18 cellular contexts compared by ENCODE assay signal in the genomic region with DNA sequence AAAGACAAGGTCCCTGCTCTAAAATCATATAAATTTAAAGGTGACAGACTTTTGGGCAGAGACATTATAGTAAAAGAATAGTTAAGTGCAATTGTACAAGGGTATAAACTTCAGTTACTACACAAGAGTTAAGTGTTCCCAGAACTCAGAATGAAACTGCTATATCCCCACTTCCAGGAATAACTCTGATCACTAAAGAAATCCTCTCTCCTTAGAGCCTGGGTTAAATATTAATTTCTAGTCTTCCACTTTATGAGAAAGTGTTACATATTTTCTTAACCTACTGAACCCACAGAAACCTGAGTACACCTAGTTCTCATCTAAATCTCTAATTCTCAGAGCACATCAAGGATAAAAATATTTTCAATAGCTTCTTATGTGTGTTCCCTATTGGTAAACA.
"Had no signal": no experiment of that assay in that cellular context is flagged by ENCODE, and none has a peak within 500 bp of the region (broad histone marks: within the 10 kb centered on the region; RNA-seq: fewer than 3 reads in every experiment).

No MANE protein-coding gene starts in this region.

- H3K27ac ChIP-seq: breast epithelium, prostate gland, right atrium auricular region, thoracic aorta had no signal

- ATAC-seq: activated T-helper 17 cell treated with anti-CD3 and anti-CD28 coated beads, Interleukin-2, amount 50 U/mL, for 72 hours; naive thymus-derived CD4-positive, alpha-beta T cell; WTC11 had no signal

- H3K4me3 ChIP-seq: breast epithelium, prostate gland, right atrium auricular region, thoracic aorta, upper lobe of left lung had no signal

- H3K9me3 ChIP-seq: breast epithelium, prostate gland, right atrium auricular region, thoracic aorta, upper lobe of left lung had no signal

- H3K4me1 ChIP-seq: breast epithelium, prostate gland, right atrium auricular region had no signal

- H3K36me3 ChIP-seq: breast epithelium, prostate gland, right atrium auricular region, thoracic aorta, upper lobe of left lung had no signal

- DNase-seq: activated CD4-positive, alpha-beta T cell treated with anti-CD3 and anti-CD28 coated beads, Interleukin-2, amount 50 U/mL, for 4 hours; activated CD8-positive, alpha-beta memory T cell treated with anti-CD3 and anti-CD28 coated beads for 24 hours; activated CD8-positive, alpha-beta memory T cell treated with anti-CD3 and anti-CD28 coated beads, Interleukin-2, amount 50 U/mL, for 4 hours; activated T-cell treated with anti-CD3 and anti-CD28 coated beads, Interleukin-2, amount 50 U/mL, for 24 hours; cortex of kidney; immature natural killer cell; mesendoderm; naive thymus-derived CD4-positive, alpha-beta T cell; stimulated activated CD4-positive, alpha-beta T cell treated with anti-CD3 and anti-CD28 coated beads, Interleukin-4, amount 100 ng/mL, for 24 hours; stimulated activated naive CD4-positive, alpha-beta T cell treated with Interleukin-2 at 50 U/mL for 16 hours; T-helper 9 cell; upper lobe of left lung had no signal

- H3K27me3 ChIP-seq: breast epithelium, right atrium auricular region, upper lobe of left lung had no signal
